9 cellular contexts compared by ENCODE assay signal in genomic region chr4:169070071-169070894, GRCh38.
DNase-seq lines count a peak whose midpoint lies in the region; ATAC-seq, FAIRE-seq and TF ChIP-seq lines count a peak whose summit lies in the region.
"Had no signal": no experiment of that assay in that cellular context is flagged by ENCODE, and none has a peak within 500 bp of the region (broad histone marks: within the 10 kb centered on the region; RNA-seq: fewer than 3 reads in every experiment).

No MANE protein-coding gene starts in this region.

- no peak for TF ChIP-seq CTCF in chondrocyte (IDR thresholded peaks at IDR 0.05)

- DNase-seq in COLO829 (ENCODE audit: low spot score) = peak; percentile 98
- DNase-seq in NCI-H146 treated with DMSO at 0.1 percent for 48 hours (lab: John Stamatoyannopoulos, UW; ENCODE audit: unreplicated experiment) = peak; percentile 85
- no peak for DNase-seq in chondrocyte (ENCODE audit: low spot score)
- peak; percentile 18 for DNase-seq in mesenteric fat pad (ENCODE audit: low spot score)
- DNase-seq in frontal cortex (ENCODE audit: low spot score in 2 of 2) = no peak
- no peak for DNase-seq in activated CD4-positive, alpha-beta T cell treated with anti-CD3 and anti-CD28 coated beads, Interleukin-2, amount 50 U/mL, for 1 hour

- ATAC-seq in HG03095 (IDR thresholded peaks at IDR 0.05; ENCODE audit: unreplicated experiment) (no peak), GM21423 (IDR thresholded peaks at IDR 0.05; ENCODE audit: unreplicated experiment) (no peak)

- no peaks in the 10 kb centered on the region for H3K27me3 Mint-ChIP-seq in chondrocyte (ENCODE audit: low read depth)

- no peaks in the 10 kb centered on the region for H3K36me3 Mint-ChIP-seq in chondrocyte (ENCODE audit: low read depth)

- no peak overlapping the region for H3K4me3 Mint-ChIP-seq in chondrocyte (ENCODE audit: unreplicated experiment)

- H3K4me1 Mint-ChIP-seq in chondrocyte (ENCODE audit: low read depth) = peaks cover 19% of the 10 kb centered on the region

- no peak for FAIRE-seq in frontal cortex (lab: Jason Lieb, UNC)
- FAIRE-seq: colon had no signal

- H3K9me3 Mint-ChIP-seq in chondrocyte (ENCODE audit: low read depth) = peaks cover 4% of the 10 kb centered on the region

- peak overlapping the region; percentile 81 for H3K27ac Mint-ChIP-seq in chondrocyte (ENCODE audit: unreplicated experiment)

Comparison
In these comparisons a context has a peak if more than half of its experiments do, and no peak if none do; other contexts are left out.
1. DNase-seq: peak in COLO829 (single experiment), NCI-H146 treated with DMSO at 0.1 percent for 48 hours (single experiment) and mesenteric fat pad (single experiment); none in chondrocyte (single experiment), frontal cortex (0 of 2) and activated CD4-positive, alpha-beta T cell treated with anti-CD3 and anti-CD28 coated beads, Interleukin-2, amount 50 U/mL, for 1 hour (single experiment).